23 cellular contexts compared by ENCODE assay signal in genomic region chr5:54009828-54010227, GRCh38.
A peak's percentile ranks its signal among the peaks of the same experiment; 100 is the strongest.
DNase-seq lines count a peak whose midpoint lies in the region; ATAC-seq, FAIRE-seq and TF ChIP-seq lines count a peak whose summit lies in the region.
"Had no signal": no experiment of that assay in that cellular context is flagged by ENCODE, and none has a peak within 500 bp of the region (broad histone marks: within the 10 kb centered on the region; RNA-seq: fewer than 3 reads in every experiment).

No MANE protein-coding gene starts in this region.

- no peak overlapping the region for H2BK20ac ChIP-seq in H9 (ENCODE audit: low read depth, low read length, poor library complexity, severe bottlenecking)
- H2BK20ac ChIP-seq in H1 (ENCODE audit: low read length) = no peak overlapping the region

- H2BK12ac ChIP-seq in H9 (ENCODE audit: insufficient read length, low read depth, low read length) (no peak overlapping the region), H1 (ENCODE audit: low read depth, low read length) (peak overlapping the region; percentile 7; the same call in 1 of the 2 replicates)

- TF ChIP-seq RAD21 in A549 (conservative IDR thresholded peaks at IDR 0.05 in 1 of 2, IDR thresholded peaks at IDR 0.05 in 1 of 2) (no peak), H1 (IDR thresholded peaks at IDR 0.05 in 1 of 2, conservative IDR thresholded peaks at IDR 0.05 in 1 of 2; ENCODE audit: low read depth in 2 of 2, low read length in 2 of 2) (no peak), HepG2 (CRISPR knock-in tag; IDR thresholded peaks at IDR 0.05) (no peak)

- H3K36me3 ChIP-seq in H1 (ENCODE audit: control insufficient read depth in 2 of 4, insufficient read depth in 4 of 4, low read length in 3 of 4) = no peaks in the 10 kb centered on the region
- H3K36me3 ChIP-seq in HepG2 (replicated peaks in 1 of 2; ENCODE audit: control insufficient read depth in 1 of 2, insufficient read depth in 2 of 2, low read length in 2 of 2) = no peaks in the 10 kb centered on the region
- no peaks in the 10 kb centered on the region for H3K36me3 ChIP-seq in breast epithelium

- peak overlapping the region; percentile 82; the same call in 2 of the 3 replicates for H3K4me2 ChIP-seq in A549
- H3K4me2 ChIP-seq in H9 (ENCODE audit: insufficient read depth, insufficient read length, low read length) = no peak overlapping the region
- peak overlapping the region in 1 of 2 experiments; percentile 37; a peak in 2 of 4 replicates for H3K4me2 ChIP-seq in H1 (ENCODE audit: insufficient read depth in 1 of 2, low read depth in 2 of 2, low read length in 2 of 2)
- peak overlapping the region; percentile 53; the same call in 1 of the 2 replicates for H3K4me2 ChIP-seq in HepG2 (ENCODE audit: low read depth, low read length)
- H3K4me2 ChIP-seq: BLaER1 had no signal

- H3K79me2 ChIP-seq in H9 (ENCODE audit: insufficient read depth, low read length) (no peaks in the 10 kb centered on the region), H1 (ENCODE audit: control insufficient read depth in 1 of 2, insufficient read depth in 2 of 2, low read length in 2 of 2) (no peaks in the 10 kb centered on the region), HepG2 (ENCODE audit: insufficient read depth, low read length) (no peaks in the 10 kb centered on the region)

- TF ChIP-seq CTCF in A549 (IDR thresholded peaks at IDR 0.05) (no peak), H9 (conservative IDR thresholded peaks at IDR 0.05) (no peak), H1 (IDR thresholded peaks at IDR 0.05; ENCODE audit: control extremely low read depth in 1 of 3, insufficient read depth in 1 of 3, low read depth in 1 of 3, low read length in 3 of 3) (no peak), HepG2 (CRISPR knock-in tag; IDR thresholded peaks at IDR 0.05) (no peak), osteocyte (IDR thresholded peaks at IDR 0.05) (no peak), breast epithelium (IDR thresholded peaks at IDR 0.05) (no peak)

- FAIRE-seq in A549 (lab: Jason Lieb, UNC) (no peak), H1 (lab: Jason Lieb, UNC) (peak; percentile 81), HepG2 (lab: Jason Lieb, UNC) (peak; percentile 12)
- FAIRE-seq: A204.1, D721Med, HTR-8/SVneo, RCC 7860 had no signal

- no peak overlapping the region for H2BK5ac ChIP-seq in H9 (ENCODE audit: insufficient read length, low read length)
- H2BK5ac ChIP-seq in H1 (ENCODE audit: low read depth, low read length) = peak overlapping the region; percentile 29; the same call in 1 of the 2 replicates

- H2AK5ac ChIP-seq in H9 (ENCODE audit: insufficient read length, low read length) (no peak overlapping the region), H1 (ENCODE audit: low read depth, low read length) (no peak overlapping the region)

- peaks cover 17 to 18% of the 10 kb centered on the region in 2 experiments for H3K9me3 Mint-ChIP-seq in H9
- H3K9me3 Mint-ChIP-seq in osteocyte (ENCODE audit: unreplicated experiment) = peaks cover 10% of the 10 kb centered on the region

- H3K23ac ChIP-seq in H9 (ENCODE audit: insufficient read length, low read depth, low read length) = no peak overlapping the region
- no peak overlapping the region for H3K23ac ChIP-seq in H1 (ENCODE audit: insufficient read length)

- no peak overlapping the region for H4K91ac ChIP-seq in H9 (ENCODE audit: insufficient read length, low read depth, low read length)
- peak overlapping the region; percentile 71 for H4K91ac ChIP-seq in H1 (replicated peaks; ENCODE audit: insufficient read length, low read length)

- H3K14ac ChIP-seq in H9 (ENCODE audit: insufficient read depth, low read length) (no peak overlapping the region), H1 (ENCODE audit: insufficient read length) (no peak overlapping the region)

- no peak overlapping the region for H2BK15ac ChIP-seq in H9 (ENCODE audit: low read depth, low read length)
- no peak overlapping the region for H2BK15ac ChIP-seq in H1 (ENCODE audit: low read length)

- H3K79me1 ChIP-seq in H9 (ENCODE audit: insufficient read depth, low read depth, low read length, poor library complexity, severe bottlenecking) = no peaks in the 10 kb centered on the region
- no peaks in the 10 kb centered on the region for H3K79me1 ChIP-seq in H1 (ENCODE audit: low read depth, low read length)

- intact Hi-C loops in HepG2 (cut with micrococcal nuclease; ENCODE audit: unreplicated experiment) = loop anchor here (1.0 kb wide), 1 partner anchor 67 kb away; no protein-coding TSS in a partner anchor
- intact Hi-C loops in breast epithelium (cut with DNase I; ENCODE audit: low total_unique reads) = no loop called here

- H4K8ac ChIP-seq in H9 (replicated peaks; ENCODE audit: insufficient read length, low read depth, low read length) (no peak overlapping the region), H1 (ENCODE audit: extremely low read depth, insufficient read depth, low read length) (no peak overlapping the region)

- TF ChIP-seq POLR2A in A549 (IDR thresholded peaks at IDR 0.05; ENCODE audit: low read length) (no peak), H1 (IDR thresholded peaks at IDR 0.05; ENCODE audit: control extremely low read depth in 1 of 2, low read depth in 2 of 2, low read length in 2 of 2) (no peak), HepG2 (IDR thresholded peaks at IDR 0.05; ENCODE audit: insufficient read depth in 1 of 2, low read depth in 2 of 2, low read length in 2 of 2) (no peak), breast epithelium (IDR thresholded peaks at IDR 0.05) (no peak)

- H3K36me3 Mint-ChIP-seq in H9 (ENCODE audit: insufficient read depth in 1 of 3, low read depth in 3 of 3) = peaks cover 17 to 19% (median 18%) of the 10 kb centered on the region in 3 experiments
- H3K36me3 Mint-ChIP-seq in osteocyte (ENCODE audit: unreplicated experiment) = peaks cover 6% of the 10 kb centered on the region

- no peak overlapping the region for H3T11ph ChIP-seq in H9 (ENCODE audit: low read length)

- no peaks in the 10 kb centered on the region for H3K27me3 Mint-ChIP-seq in H9 (ENCODE audit: low read depth)
- no peaks in the 10 kb centered on the region for H3K27me3 Mint-ChIP-seq in osteocyte (ENCODE audit: unreplicated experiment)
- H3K27me3 Mint-ChIP-seq: CD8-positive, alpha-beta memory T cell had no signal

- H3K4me3 Mint-ChIP-seq in H9 = no peak overlapping the region
- H3K4me3 Mint-ChIP-seq in osteocyte (ENCODE audit: unreplicated experiment) = no peak overlapping the region
- H3K4me3 Mint-ChIP-seq: CD8-positive, alpha-beta memory T cell had no signal

- no peak for DNase-seq in A549 (ENCODE audit: low read depth in 1 of 2, low spot score in 1 of 2)
- DNase-seq in H9 = no peak
- no peak for DNase-seq in H1 (ENCODE audit: low read depth in 1 of 2, low spot score in 2 of 2)
- no peak for DNase-seq in HepG2 (ENCODE audit: low spot score)
- DNase-seq in osteocyte (ENCODE audit: extremely low spot score, unreplicated experiment) = no peak
- DNase-seq in breast epithelium (ENCODE audit: low spot score in 2 of 2) = no peak
- DNase-seq in superior temporal gyrus (ENCODE audit: extremely low spot score) = no peak
- DNase-seq in stimulated activated CD4-positive, alpha-beta T cell treated with anti-CD3 and anti-CD28 coated beads, Interleukin-2, amount 100 ng/mL, for 48 hours = no peak
- DNase-seq: CD8-positive, alpha-beta memory T cell; DMS79; HCEC 1CT; KBM-7; NCI-H1105 treated with DMSO at 0.1 percent for 48 hours; NCI-H1694; NCI-H2081 treated with DMSO at 0.1 percent for 48 hours; NCI-H446 treated with DMSO at 0.1 percent for 48 hours had no signal

- H3K27me3 ChIP-seq in H9 (ENCODE audit: insufficient read depth, low read length) (no peaks in the 10 kb centered on the region), H1 (replicated peaks in 1 of 4; ENCODE audit: control insufficient read depth in 3 of 4, extremely low read depth in 1 of 4, insufficient read depth in 3 of 4, low read length in 3 of 4) (no peaks in the 10 kb centered on the region), HepG2 (ENCODE audit: control insufficient read depth in 1 of 2, insufficient read depth in 2 of 2, low read length in 2 of 2) (no peaks in the 10 kb centered on the region), breast epithelium (no peaks in the 10 kb centered on the region)
- H3K27me3 ChIP-seq: BLaER1 had no signal

- H3K4me1 ChIP-seq in A549 (peaks cover 43% of the 10 kb centered on the region), H9 (ENCODE audit: insufficient read depth, low read length) (peaks cover 14% of the 10 kb centered on the region), H1 (replicated peaks in 1 of 4; ENCODE audit: control insufficient read depth in 3 of 4, insufficient read depth in 4 of 4, low read length in 3 of 4) (peaks cover 2 to 24% (median 10%) of the 10 kb centered on the region in 4 experiments; a peak in 4 of 7 replicates), HepG2 (ENCODE audit: insufficient read depth, low read length) (peaks cover 38% of the 10 kb centered on the region), breast epithelium (no peaks in the 10 kb centered on the region)
- H3K4me1 ChIP-seq: BLaER1 had no signal

- TF ChIP-seq EP300 in A549 (IDR thresholded peaks at IDR 0.05) (no peak), H1 (IDR thresholded peaks at IDR 0.05; ENCODE audit: borderline replicate concordance in 1 of 2, low read depth in 2 of 2, low read length in 2 of 2) (no peak), HepG2 (IDR thresholded peaks at IDR 0.05; ENCODE audit: low read depth in 2 of 2, low read length in 2 of 2) (no peak), HepG2 (CRISPR knock-in tag; IDR thresholded peaks at IDR 0.05; ENCODE audit: borderline replicate concordance) (no peak)

- WGBS in A549 (ENCODE audit: missing lambda C conversion rate) = 76% methylated on average over 2 of the region's 2 CpGs
- WGBS in H9 (ENCODE audit: extremely low coverage, insufficient read length, low lambda C conversion rate) = no CpG with 5 or more reads among the region's 2 CpGs
- 13% methylated on average over 2 of the region's 2 CpGs; no CpG with 5 or more reads in 1 of the 2 experiments for WGBS in H1 (ENCODE audit: extremely low coverage in 1 of 2, insufficient coverage in 1 of 2, insufficient read length in 1 of 2, insufficient replicate concordance in 2 of 2, low coverage in 1 of 2, low lambda C conversion rate in 2 of 2, missing lambda C conversion rate in 1 of 2), 2 experiments
- WGBS in HepG2 (ENCODE audit: low lambda C conversion rate) = 75% methylated on average over 2 of the region's 2 CpGs

- H3K4ac ChIP-seq in H9 (ENCODE audit: low read depth, low read length) (no peak overlapping the region), H1 (replicated peaks; ENCODE audit: insufficient read length, low read depth, low read length) (no peak overlapping the region)

- H4K20me1 ChIP-seq in H9 (ENCODE audit: control insufficient read depth, insufficient read depth, insufficient read length) (no peaks in the 10 kb centered on the region), H1 (replicated peaks in 1 of 2; ENCODE audit: control insufficient read depth in 1 of 2, insufficient read depth in 2 of 2, low read length in 2 of 2) (no peaks in the 10 kb centered on the region), HepG2 (ENCODE audit: insufficient read depth, low read length) (no peaks in the 10 kb centered on the region)
- H4K20me1 ChIP-seq: BLaER1 had no signal

- H3K56ac ChIP-seq in H9 (ENCODE audit: insufficient read length, low read depth, low read length) (no peak overlapping the region), H1 (replicated peaks; ENCODE audit: insufficient read length, low read depth, low read length) (peak overlapping the region; percentile 23)

- H3K9me3 ChIP-seq in A549 = peaks cover 12% of the 10 kb centered on the region
- H3K9me3 ChIP-seq in H9 (ENCODE audit: control insufficient read depth, low read depth, low read length) = no peaks in the 10 kb centered on the region
- H3K9me3 ChIP-seq in H1 (ENCODE audit: insufficient read depth in 2 of 2, low read depth in 1 of 2, low read length in 1 of 2) = peaks cover 0 to 4% of the 10 kb centered on the region in 2 experiments; a peak in 1 of 4 replicates
- H3K9me3 ChIP-seq in HepG2 (ENCODE audit: low read length) = peaks cover 12% of the 10 kb centered on the region
- H3K9me3 ChIP-seq in breast epithelium = peaks cover 7 to 13% of the 10 kb centered on the region in 2 donors

- H3K27ac ChIP-seq in A549 (peak overlapping the region; percentile 60 to 72; a peak in 5 of 6 replicates), H9 (ENCODE audit: insufficient read length, low read depth, low read length) (peak overlapping the region; percentile 84), H1 (ENCODE audit: low read depth, low read length) (peak overlapping the region; percentile 40), HepG2 (ENCODE audit: extremely low read length, insufficient read depth, low read length) (peak overlapping the region; percentile 68), breast epithelium (no peak overlapping the region)
- H3K27ac ChIP-seq: BLaER1, SK-N-MC had no signal

- H3K4me3 ChIP-seq in A549 (no peak overlapping the region), H1 (ENCODE audit: extremely low read depth in 1 of 4, insufficient read depth in 2 of 4, low read depth in 3 of 4, low read length in 4 of 4) (0 out of 8 replicates have a peak overlapping the region, but pooled peaks of 1 of the 4 experiments have one; percentile 3), HepG2 (replicated peaks in 1 of 3; ENCODE audit: insufficient read depth in 1 of 3, low read depth in 2 of 3, low read length in 3 of 3) (no peak overlapping the region; a peak in 1 of 6 replicates), breast epithelium (no peak overlapping the region)
- H3K4me3 ChIP-seq: BLaER1, SK-N-MC had no signal

- H3K4me1 Mint-ChIP-seq in H9 = peaks cover 37 to 41% of the 10 kb centered on the region in 2 experiments
- H3K4me1 Mint-ChIP-seq in osteocyte (ENCODE audit: unreplicated experiment) = peaks cover 20% of the 10 kb centered on the region
- H3K4me1 Mint-ChIP-seq: CD8-positive, alpha-beta memory T cell had no signal

- H3K18ac ChIP-seq in H9 (ENCODE audit: insufficient read length, low read depth, low read length) (no peak overlapping the region), H1 (ENCODE audit: extremely low read depth, low read length) (peak overlapping the region; percentile 68)

- no peak overlapping the region for H2AFZ ChIP-seq in H9 (ENCODE audit: low read length)
- no peak overlapping the region for H2AFZ ChIP-seq in H1 (ENCODE audit: low read length)
- no peak overlapping the region for H2AFZ ChIP-seq in HepG2 (ENCODE audit: low read length)

- ATAC-seq in A549 = no peak
- ATAC-seq in HepG2 = no peak
- ATAC-seq: Right ventricle myocardium inferior had no signal

- H2BK120ac ChIP-seq in H9 (ENCODE audit: low read depth, low read length, poor library complexity, severe bottlenecking) = no peak overlapping the region
- H2BK120ac ChIP-seq in H1 (replicated peaks; ENCODE audit: low read depth, low read length) = peak overlapping the region; percentile 87

- H3K9ac ChIP-seq in H9 (ENCODE audit: extremely low read depth, insufficient read length, low read length) (no peak overlapping the region), H1 (replicated peaks in 1 of 4; ENCODE audit: extremely low read depth in 1 of 4, low read depth in 3 of 4, low read length in 3 of 4) (peak overlapping the region in 1 of 4 experiments; percentile 29; a peak in 2 of 7 replicates), HepG2 (ENCODE audit: insufficient read depth, low read depth, low read length) (no peak overlapping the region)
- H3K9ac ChIP-seq: BLaER1 had no signal

- no TSS peak for BruUV-seq in HepG2 (replicated peaks; lab: Mats Ljungman, UMichigan)

- POLR2A ChIA-PET in A549 (lab: Yijun Ruan, JAX) (no interaction called here), H1 (lab: Charles Lee; ENCODE audit: partially characterized antibody) (no interaction called here), HepG2 (lab: Yijun Ruan, JAX) (no interaction called here)

- H4K5ac ChIP-seq in H9 (ENCODE audit: insufficient read length, low read depth, low read length) = no peak overlapping the region
- H4K5ac ChIP-seq in H1 (ENCODE audit: insufficient read length, low read depth, low read length) = peak overlapping the region; percentile 91

- CTCF ChIA-PET in A549 (lab: Yijun Ruan, JAX) (interaction anchor here (1.0 kb wide), 1 partner anchor 22 kb away, joined by 3 read pairs; no protein-coding TSS in a partner anchor), H1 (lab: Charles Lee; ENCODE audit: partially characterized antibody) (interaction anchor here (1.0 to 2.0 kb wide), 3 partner anchors 219 to 480 kb away, joined by 3 to 4 read pairs (median 3); no protein-coding TSS in a partner anchor), HepG2 (lab: Yijun Ruan, JAX; ENCODE audit: low intra/inter-chr PET ratio, low total read pairs) (no interaction called here)

- in situ Hi-C loops in HepG2 (cut with HindIII; ENCODE audit: extremely low pct_ligation_motif_present, low pct_unique_long_range_greater_than_20kb) = no loop called here

- H3K27ac Mint-ChIP-seq in H9 = peak overlapping the region; percentile 95 to 99 (median 98)
- no peak overlapping the region for H3K27ac Mint-ChIP-seq in osteocyte (ENCODE audit: unreplicated experiment)

- H3K23me2 ChIP-seq in H9 (ENCODE audit: insufficient read length, low read depth, low read length, poor library complexity, severe bottlenecking) (no peaks in the 10 kb centered on the region), H1 (ENCODE audit: low read depth, low read length) (no peaks in the 10 kb centered on the region)

Comparison
In these comparisons a context has a peak if more than half of its experiments do, and no peak if none do; other contexts are left out.
1. H3K27ac ChIP-seq: peak in A549 (2 of 2), H9 (single experiment), H1 (single experiment) and HepG2 (single experiment); none in breast epithelium (0 of 2).